ENCODE assay signal across 9 cellular contexts in the genomic region with DNA sequence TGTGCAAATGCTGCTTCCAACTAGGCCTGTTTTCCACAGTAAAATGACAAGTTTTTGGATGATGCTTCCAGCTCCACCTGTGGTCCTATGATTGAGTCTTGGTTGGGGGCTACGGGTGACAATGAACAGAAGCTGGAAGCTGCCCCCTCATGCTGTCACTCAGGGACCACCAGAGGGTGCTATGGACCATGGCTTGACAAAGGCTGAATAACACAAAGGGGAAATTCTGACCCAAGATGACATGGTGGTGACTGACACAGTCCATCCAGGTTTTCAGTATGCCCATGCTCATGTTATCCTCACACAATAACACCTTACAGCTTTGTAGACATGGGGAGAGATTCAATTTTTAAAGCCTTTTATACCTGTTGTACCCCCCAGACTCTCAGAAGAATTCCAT. TPM values are rescaled to one million over a fixed set of nuclear protein-coding genes. Genes with fewer than 3 reads are reported as not detected.
DNase-seq lines count a peak whose midpoint lies in the region; ATAC-seq and TF ChIP-seq lines count a peak whose summit lies in the region.
"Had no signal": no experiment of that assay in that cellular context is flagged by ENCODE, and none has a peak within 500 bp of the region (broad histone marks: within the 10 kb centered on the region; RNA-seq: fewer than 3 reads in every experiment).

No MANE protein-coding gene starts in this region.

- ATAC-seq in GM18498 (IDR thresholded peaks at IDR 0.05; ENCODE audit: unreplicated experiment) (peak; percentile 53), GM18870 (IDR thresholded peaks at IDR 0.05; ENCODE audit: unreplicated experiment) (no peak), HG03108 (IDR thresholded peaks at IDR 0.05; ENCODE audit: unreplicated experiment) (no peak)

- no peak for TF ChIP-seq POLR2A in stomach (IDR thresholded peaks at IDR 0.05)

- H3K9me3 ChIP-seq in stomach = no peaks in the 10 kb centered on the region

- H3K4me1 ChIP-seq in stomach = peaks cover 0 to 9% (median 0%) of the 10 kb centered on the region in 4 donors

- TF ChIP-seq CTCF in AG10803 (conservative IDR thresholded peaks at IDR 0.05; ENCODE audit: low read length) (peak; percentile 47), stomach (IDR thresholded peaks at IDR 0.05) (no peak)

- intact Hi-C loops in stomach (cut with DNase I; ENCODE audit: low total_unique reads) = no loop called here

- H3K4me3 ChIP-seq in AG10803 (ENCODE audit: low read length) (no peak overlapping the region), stomach (no peak overlapping the region)
- H3K4me3 ChIP-seq: SK-N-MC had no signal

- DNase-seq in AG10803 (ENCODE audit: low read depth) (no peak), RKO (ENCODE audit: low spot score) (peak; percentile 35), glomerular visceral epithelial cell (ENCODE audit: extremely low spot score) (peak; percentile 29), stomach (no peak), NCI-H1436 treated with DMSO at 0.1 percent for 48 hours (lab: John Stamatoyannopoulos, UW) (no peak)

- TF ChIP-seq EP300 in stomach (IDR thresholded peaks at IDR 0.05) = no peak

- no peaks in the 10 kb centered on the region for H3K27me3 ChIP-seq in stomach

- 50 to 68% (median 60%) methylated on average over 1 of the region's 1 CpG for WGBS in stomach, 5 donors

- H3K27ac ChIP-seq in stomach = no peak overlapping the region
- H3K27ac ChIP-seq: SK-N-MC had no signal

- peaks cover 11 to 45% (median 40%) of the 10 kb centered on the region in 4 donors for H3K36me3 ChIP-seq in stomach

RNA-seq across cellular contexts. Expression of a gene that starts 23.9 kb away (rescaled TPM):
- total RNA-seq in stomach = 10 to 100 TPM; 15.8 to 51.0 (median 30.3) TPM
- 10 to 100 TPM; 13.9 to 20.0 (median 14.7) TPM for polyA plus RNA-seq in stomach

RNA-seq across cellular contexts. Expression of a gene that starts 56.2 kb away (rescaled TPM):
- total RNA-seq in stomach = 10 to 100 TPM in 1 of 5 donors, not detected in 4; 32.2 TPM
- polyA plus RNA-seq in stomach = not detected

Comparison
In these comparisons a context has a peak if more than half of its experiments do, and no peak if none do; other contexts are left out.
1. DNase-seq: peak in RKO (single experiment) and glomerular visceral epithelial cell (single experiment); none in AG10803 (single experiment), stomach (single experiment) and NCI-H1436 treated with DMSO at 0.1 percent for 48 hours (single experiment).